ENCODE assay signal across 20 cellular contexts in genomic region chr12:25404955-25405354, GRCh38.
"Had no signal": no experiment of that assay in that cellular context is flagged by ENCODE, and none has a peak within 500 bp of the region (broad histone marks: within the 10 kb centered on the region; RNA-seq: fewer than 3 reads in every experiment).

No MANE protein-coding gene starts in this region.

- DNase-seq: activated CD4-positive, alpha-beta T cell treated with anti-CD3 and anti-CD28 coated beads for 1 hour; activated CD4-positive, alpha-beta T cell treated with anti-CD3 and anti-CD28 coated beads, Interleukin-2, amount 50 U/mL, for 48 hours; activated CD8-positive, alpha-beta memory T cell treated with anti-CD3 and anti-CD28 coated beads, Interleukin-2, amount 10 ng/mL, durations not matched to agents 7 days and 5 days; activated naive CD4-positive, alpha-beta T cell treated with anti-CD3 and anti-CD28 coated beads, Interleukin-2, amount 50 U/mL, for 16 hours; activated T-cell treated with anti-CD3 and anti-CD28 coated beads, Interleukin-2, amount 50 U/mL, for 24 hours; dermis blood vessel endothelial cell; effector memory CD8-positive, alpha-beta T cell; foreskin melanocyte; lower lobe of right lung; posterior cingulate gyrus; retina; stimulated activated CD4-positive, alpha-beta T cell treated with anti-CD3 and anti-CD28 coated beads, Interleukin-2, amount 100 ng/mL, for 48 hours; stimulated activated CD8-positive, alpha-beta memory T cell treated with anti-CD3 and anti-CD28 coated beads, Interleukin-4, amount 100 ng/mL, for 48 hours; stimulated activated naive CD8-positive, alpha-beta T cell treated with anti-CD3 and anti-CD28 coated beads, Interleukin-15, Interleukin-2, amounts not matched to agents 100 U/mL and 50 U/mL, for 24 hours; T-cell; T-helper 9 cell; trophoblast cell had no signal

- H3K36me3 ChIP-seq: lower lobe of right lung, suprapubic skin had no signal

- H3K27me3 Mint-ChIP-seq: activated T-cell treated with anti-CD3 and anti-CD28 coated beads, Interleukin-2, amount 50 U/mL, for 24 hours; effector memory CD8-positive, alpha-beta T cell had no signal

- H3K27ac ChIP-seq: epithelial cell of prostate, lower lobe of right lung, suprapubic skin had no signal

- ATAC-seq: activated CD8-positive, alpha-beta memory T cell treated with anti-CD3 and anti-CD28 coated beads, Interleukin-2, amount 10 ng/mL, durations not matched to agents 7 days and 5 days; effector memory CD8-positive, alpha-beta T cell; stimulated activated naive CD8-positive, alpha-beta T cell treated with anti-CD3 and anti-CD28 coated beads, Interleukin-15, Interleukin-2, amounts not matched to agents 100 U/mL and 50 U/mL, for 24 hours; T-cell had no signal

- H3K4me3 Mint-ChIP-seq: activated CD8-positive, alpha-beta memory T cell treated with anti-CD3 and anti-CD28 coated beads, Interleukin-2, amount 10 ng/mL, durations not matched to agents 7 days and 5 days; activated T-cell treated with anti-CD3 and anti-CD28 coated beads, Interleukin-2, amount 50 U/mL, for 24 hours; effector memory CD8-positive, alpha-beta T cell; mesothelial cell of epicardium; T-cell had no signal

- H3K4me1 ChIP-seq: lower lobe of right lung, suprapubic skin had no signal

- H3K4me1 Mint-ChIP-seq: activated CD8-positive, alpha-beta memory T cell treated with anti-CD3 and anti-CD28 coated beads, Interleukin-2, amount 10 ng/mL, durations not matched to agents 7 days and 5 days; mesothelial cell of epicardium; T-cell had no signal

- H3K4me3 ChIP-seq: lower lobe of right lung, suprapubic skin had no signal

- H3K27ac Mint-ChIP-seq: activated CD8-positive, alpha-beta memory T cell treated with anti-CD3 and anti-CD28 coated beads, Interleukin-2, amount 10 ng/mL, durations not matched to agents 7 days and 5 days; activated T-cell treated with anti-CD3 and anti-CD28 coated beads, Interleukin-2, amount 50 U/mL, for 24 hours; effector memory CD8-positive, alpha-beta T cell; mesothelial cell of epicardium; T-cell had no signal

- H3K9me3 ChIP-seq: lower lobe of right lung, suprapubic skin had no signal

- H3K27me3 ChIP-seq: suprapubic skin had no signal
